ENCODE assay signal across 23 cellular contexts in the genomic region with DNA sequence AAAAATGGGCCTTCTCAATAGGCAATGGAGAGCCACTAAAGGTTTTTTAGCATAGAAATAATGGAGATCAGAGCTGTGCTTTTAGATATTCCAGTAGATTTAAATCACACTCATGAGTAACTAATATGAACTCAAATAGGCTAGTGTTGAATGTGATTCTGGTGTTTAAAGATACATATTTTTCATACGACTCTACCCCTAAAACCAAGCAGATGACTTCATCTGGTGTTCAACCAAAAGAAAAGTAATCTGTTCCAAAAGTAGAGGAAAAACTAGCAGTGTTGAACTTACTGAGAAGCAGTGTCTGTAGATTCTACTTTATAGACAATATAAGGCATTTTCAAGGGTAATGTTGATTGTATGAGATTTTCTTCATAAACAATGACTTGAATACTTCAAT.
"Had no signal": no experiment of that assay in that cellular context is flagged by ENCODE, and none has a peak within 500 bp of the region (broad histone marks: within the 10 kb centered on the region; RNA-seq: fewer than 3 reads in every experiment).

No MANE protein-coding gene starts in this region.

- H3K4me3 Mint-ChIP-seq: activated CD4-positive, alpha-beta memory T cell treated with anti-CD3 and anti-CD28 coated beads, Interleukin-2, amount 10 ng/mL, durations not matched to agents 7 days and 5 days; activated CD4-positive, alpha-beta T cell treated with anti-CD3 and anti-CD28 coated beads, Interleukin-2, amount 10 ng/mL, durations not matched to agents 24 days and 14 days; activated naive CD4-positive, alpha-beta T cell treated with anti-CD3 and anti-CD28 coated beads, Interleukin-2, amount 10 ng/mL, durations not matched to agents 7 days and 5 days; activated T-cell treated with anti-CD3 and anti-CD28 coated beads, Interleukin-2, amount 50 U/mL, for 72 hours; central memory CD8-positive, alpha-beta T cell; endodermal cell; mesothelial cell of epicardium had no signal

- FAIRE-seq: colon had no signal

- H3K4me3 ChIP-seq: left ventricle myocardium inferior, prostate gland, spleen, thoracic aorta, upper lobe of left lung had no signal

- DNase-seq: activated CD4-positive, alpha-beta memory T cell treated with anti-CD3 and anti-CD28 coated beads, Interleukin-2, amount 10 ng/mL, durations not matched to agents 7 days and 5 days; activated CD4-positive, alpha-beta T cell treated with anti-CD3 and anti-CD28 coated beads, Interleukin-2, amount 10 ng/mL, durations not matched to agents 24 days and 14 days; activated effector memory CD4-positive, alpha-beta T cell treated with Interleukin-2 at 50 U/mL for 16 hours; activated naive CD4-positive, alpha-beta T cell treated with anti-CD3 and anti-CD28 coated beads, Interleukin-2, amount 10 ng/mL, durations not matched to agents 7 days and 5 days; activated T-cell treated with anti-CD3 and anti-CD28 coated beads, Interleukin-2, amount 50 U/mL, for 72 hours; anterior cingulate cortex; endodermal cell; foreskin melanocyte; kidney glomerular epithelial cell; left ventricle myocardium inferior; naive thymus-derived CD8-positive, alpha-beta T cell; spleen; stimulated activated CD4-positive, alpha-beta T cell treated with anti-CD3 and anti-CD28 coated beads, Interleukin-4, amount 100 ng/mL, for 1 hour; stimulated activated naive CD4-positive, alpha-beta T cell; T-helper 2 cell; upper lobe of left lung had no signal

- H3K36me3 Mint-ChIP-seq: activated naive CD4-positive, alpha-beta T cell treated with anti-CD3 and anti-CD28 coated beads, Interleukin-2, amount 10 ng/mL, durations not matched to agents 7 days and 5 days; mesothelial cell of epicardium had no signal

- H3K27ac ChIP-seq: epithelial cell of prostate, left ventricle myocardium inferior, prostate gland, spleen, thoracic aorta, upper lobe of left lung, VCaP had no signal

- H3K27ac Mint-ChIP-seq: activated CD4-positive, alpha-beta memory T cell treated with anti-CD3 and anti-CD28 coated beads, Interleukin-2, amount 10 ng/mL, durations not matched to agents 7 days and 5 days; activated CD4-positive, alpha-beta T cell treated with anti-CD3 and anti-CD28 coated beads, Interleukin-2, amount 10 ng/mL, durations not matched to agents 24 days and 14 days; activated naive CD4-positive, alpha-beta T cell treated with anti-CD3 and anti-CD28 coated beads, Interleukin-2, amount 10 ng/mL, durations not matched to agents 7 days and 5 days; activated T-cell treated with anti-CD3 and anti-CD28 coated beads, Interleukin-2, amount 50 U/mL, for 72 hours; endodermal cell; mesothelial cell of epicardium had no signal

- H3K4me1 ChIP-seq: prostate gland had no signal

- H3K36me3 ChIP-seq: left ventricle myocardium inferior, prostate gland, spleen, thoracic aorta, upper lobe of left lung had no signal

- H3K9me3 Mint-ChIP-seq: activated CD4-positive, alpha-beta memory T cell treated with anti-CD3 and anti-CD28 coated beads, Interleukin-2, amount 10 ng/mL, durations not matched to agents 7 days and 5 days; activated CD4-positive, alpha-beta T cell treated with anti-CD3 and anti-CD28 coated beads, Interleukin-2, amount 10 ng/mL, durations not matched to agents 24 days and 14 days; activated naive CD4-positive, alpha-beta T cell treated with anti-CD3 and anti-CD28 coated beads, Interleukin-2, amount 10 ng/mL, durations not matched to agents 7 days and 5 days; activated T-cell treated with anti-CD3 and anti-CD28 coated beads, Interleukin-2, amount 50 U/mL, for 72 hours; central memory CD8-positive, alpha-beta T cell; endodermal cell; naive thymus-derived CD8-positive, alpha-beta T cell had no signal

- H3K9me3 ChIP-seq: left ventricle myocardium inferior, prostate gland, spleen, thoracic aorta, upper lobe of left lung had no signal
